In the genomic region with DNA sequence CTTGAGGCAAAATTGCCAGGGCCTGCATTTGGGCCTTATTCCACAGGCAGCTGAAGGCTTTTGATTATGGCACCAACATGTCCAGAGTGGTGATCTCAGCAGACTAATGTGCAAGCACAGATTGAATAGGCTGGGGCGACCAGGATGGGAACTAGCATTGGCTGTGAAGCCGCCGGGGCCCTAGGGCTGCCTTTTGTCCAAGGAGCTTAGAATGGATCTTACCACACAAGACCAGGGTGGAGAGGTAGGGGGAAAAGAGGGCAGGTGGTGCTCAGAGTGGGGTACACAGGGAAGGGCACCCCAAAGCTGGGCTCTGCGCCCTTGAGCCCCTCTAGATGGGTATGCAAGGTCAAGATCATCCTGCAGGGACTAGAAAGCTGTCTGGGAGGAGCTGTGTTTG, we compare ENCODE assay signal across 17 cellular contexts. TPM values are rescaled to one million over a fixed set of nuclear protein-coding genes. Genes with fewer than 3 reads are reported as not detected.
DNase-seq lines count a peak whose midpoint lies in the region; ATAC-seq and TF ChIP-seq lines count a peak whose summit lies in the region.
"Had no signal": no experiment of that assay in that cellular context is flagged by ENCODE, and none has a peak within 500 bp of the region (broad histone marks: within the 10 kb centered on the region; RNA-seq: fewer than 3 reads in every experiment).

No MANE protein-coding gene starts in this region.

- peak overlapping the region; percentile 60 to 88 (median 61) for H3K27ac Mint-ChIP-seq in CD4-positive, CD25-positive, alpha-beta regulatory T cell
- H3K27ac Mint-ChIP-seq in activated naive CD8-positive, alpha-beta T cell treated with anti-CD3 and anti-CD28 coated beads for 36 hours, result peak overlapping the region; percentile 59
- H3K27ac Mint-ChIP-seq in natural killer cell treated with Interleukin-12 subunit alpha and Interleukin-12 subunit beta and Interleukin-15 and Interleukin-18, amount 100 ng/mL, for 72 hours, result peak overlapping the region; percentile 12 to 65

- no peak for ATAC-seq in CD4-positive, CD25-positive, alpha-beta regulatory T cell (ENCODE audit: low read depth in 2 of 2)
- no peak for ATAC-seq in natural killer cell treated with Interleukin-12 subunit alpha and Interleukin-12 subunit beta and Interleukin-15 and Interleukin-18, amount 100 ng/mL, for 72 hours
- no peak for ATAC-seq in GM18517 (IDR thresholded peaks at IDR 0.05; ENCODE audit: unreplicated experiment)
- ATAC-seq: gastroesophageal sphincter, left colon had no signal

- H3K36me3 ChIP-seq in CD4-positive, CD25-positive, alpha-beta regulatory T cell (ENCODE audit: control insufficient read depth, insufficient read depth, low read length), result peaks cover 82% of the 10 kb centered on the region
- H3K36me3 ChIP-seq: gastroesophageal sphincter, sigmoid colon had no signal

- no peaks in the 10 kb centered on the region for H3K9me3 Mint-ChIP-seq in CD4-positive, CD25-positive, alpha-beta regulatory T cell
- no peaks in the 10 kb centered on the region for H3K9me3 Mint-ChIP-seq in activated naive CD8-positive, alpha-beta T cell treated with anti-CD3 and anti-CD28 coated beads for 36 hours
- H3K9me3 Mint-ChIP-seq in natural killer cell treated with Interleukin-12 subunit alpha and Interleukin-12 subunit beta and Interleukin-15 and Interleukin-18, amount 100 ng/mL, for 72 hours, result no peaks in the 10 kb centered on the region

- no peaks in the 10 kb centered on the region for H3K9me3 ChIP-seq in CD4-positive, CD25-positive, alpha-beta regulatory T cell (ENCODE audit: control insufficient read depth in 2 of 2, low read length in 2 of 2)
- H3K9me3 ChIP-seq: gastroesophageal sphincter, sigmoid colon had no signal

- H3K27ac ChIP-seq in CD4-positive, CD25-positive, alpha-beta regulatory T cell (ENCODE audit: insufficient read depth, low read length, poor library complexity, severe bottlenecking), result no peak overlapping the region
- H3K27ac ChIP-seq: gastroesophageal sphincter, sigmoid colon had no signal

- no peaks in the 10 kb centered on the region for H3K4me1 ChIP-seq in CD4-positive, CD25-positive, alpha-beta regulatory T cell (ENCODE audit: control insufficient read depth, insufficient read depth, low read length, poor library complexity, severe bottlenecking)

- TF ChIP-seq POLR2A in GM19193 (IDR thresholded peaks at IDR 0.05; ENCODE audit: extremely low read depth, insufficient read depth, insufficient read length), result peak; percentile 7

- H3K27me3 Mint-ChIP-seq in CD4-positive, CD25-positive, alpha-beta regulatory T cell, result no peaks in the 10 kb centered on the region
- no peaks in the 10 kb centered on the region for H3K27me3 Mint-ChIP-seq in activated naive CD8-positive, alpha-beta T cell treated with anti-CD3 and anti-CD28 coated beads for 36 hours
- no peaks in the 10 kb centered on the region for H3K27me3 Mint-ChIP-seq in natural killer cell treated with Interleukin-12 subunit alpha and Interleukin-12 subunit beta and Interleukin-15 and Interleukin-18, amount 100 ng/mL, for 72 hours

- DNase-seq in CD4-positive, CD25-positive, alpha-beta regulatory T cell, result no peak
- no peak for DNase-seq in activated naive CD8-positive, alpha-beta T cell treated with anti-CD3 and anti-CD28 coated beads for 36 hours
- DNase-seq in natural killer cell treated with Interleukin-12 subunit alpha and Interleukin-12 subunit beta and Interleukin-15 and Interleukin-18, amount 100 ng/mL, for 72 hours (ENCODE audit: low spot score), result no peak
- DNase-seq in stimulated activated CD4-positive, alpha-beta T cell treated with anti-CD3 and anti-CD28 coated beads, Interleukin-4, amount 100 ng/mL, for 4 hours, result no peak
- DNase-seq in putamen (ENCODE audit: low spot score) (no peak), AG08396 (ENCODE audit: low spot score) (no peak)
- DNase-seq: left colon; NCI-H1105; NCI-H2171; NCI-H774; OCI-M1; SHP77 treated with DMSO at 0.1 percent for 48 hours; sigmoid colon; stimulated activated CD4-positive, alpha-beta T cell treated with anti-CD3 and anti-CD28 coated beads, Interleukin-1b, Interleukin-23, amount 100 ng/mL, for 48 hours had no signal

- peaks cover 5 to 22% (median 8%) of the 10 kb centered on the region in 4 donors for H3K4me1 Mint-ChIP-seq in CD4-positive, CD25-positive, alpha-beta regulatory T cell
- H3K4me1 Mint-ChIP-seq in activated naive CD8-positive, alpha-beta T cell treated with anti-CD3 and anti-CD28 coated beads for 36 hours, result peaks cover 27% of the 10 kb centered on the region
- peaks cover 9 to 31% of the 10 kb centered on the region in 2 donors for H3K4me1 Mint-ChIP-seq in natural killer cell treated with Interleukin-12 subunit alpha and Interleukin-12 subunit beta and Interleukin-15 and Interleukin-18, amount 100 ng/mL, for 72 hours (ENCODE audit: low read depth in 2 of 2)

- peak overlapping the region in 1 of 4 donors; percentile 30 for H3K4me3 Mint-ChIP-seq in CD4-positive, CD25-positive, alpha-beta regulatory T cell
- H3K4me3 Mint-ChIP-seq in activated naive CD8-positive, alpha-beta T cell treated with anti-CD3 and anti-CD28 coated beads for 36 hours, result no peak overlapping the region
- H3K4me3 Mint-ChIP-seq in natural killer cell treated with Interleukin-12 subunit alpha and Interleukin-12 subunit beta and Interleukin-15 and Interleukin-18, amount 100 ng/mL, for 72 hours, result no peak overlapping the region

- peaks cover 44% of the 10 kb centered on the region for H3K36me3 Mint-ChIP-seq in CD4-positive, CD25-positive, alpha-beta regulatory T cell
- H3K36me3 Mint-ChIP-seq in activated naive CD8-positive, alpha-beta T cell treated with anti-CD3 and anti-CD28 coated beads for 36 hours, result peaks cover 36% of the 10 kb centered on the region
- peaks cover 13% of the 10 kb centered on the region for H3K36me3 Mint-ChIP-seq in natural killer cell treated with Interleukin-12 subunit alpha and Interleukin-12 subunit beta and Interleukin-15 and Interleukin-18, amount 100 ng/mL, for 72 hours

- no peaks in the 10 kb centered on the region for H3K27me3 ChIP-seq in CD4-positive, CD25-positive, alpha-beta regulatory T cell (ENCODE audit: control insufficient read depth, insufficient read depth, low read length)
- H3K27me3 ChIP-seq: gastroesophageal sphincter, sigmoid colon had no signal

- H3K4me3 ChIP-seq in CD4-positive, CD25-positive, alpha-beta regulatory T cell (ENCODE audit: low read depth, low read length), result no peak overlapping the region
- H3K4me3 ChIP-seq: gastroesophageal sphincter, sigmoid colon had no signal

RNA-seq across cellular contexts. Expression of a gene that starts 23.1 kb away (rescaled TPM):
- 124 TPM for total RNA-seq in CD4-positive, CD25-positive, alpha-beta regulatory T cell
- polyA plus RNA-seq in CD4-positive, CD25-positive, alpha-beta regulatory T cell, result 10 to 100 TPM; 18.1 to 26.3 (median 20.7) TPM
- 100 to 1,000 TPM; 194 to 198 TPM for total RNA-seq in activated naive CD8-positive, alpha-beta T cell treated with anti-CD3 and anti-CD28 coated beads for 36 hours
- total RNA-seq in natural killer cell treated with Interleukin-12 subunit alpha and Interleukin-12 subunit beta and Interleukin-15 and Interleukin-18, amount 100 ng/mL, for 72 hours, result 100 to 1,000 TPM; 299 to 305 TPM
